ENCODE assay signal across 8 cellular contexts in genomic region chr19:3132971-3133792, GRCh38. TPM values are rescaled to one million over a fixed set of nuclear protein-coding genes. Genes with fewer than 3 reads are reported as not detected.
DNase-seq lines count a peak whose midpoint lies in the region; FAIRE-seq and TF ChIP-seq lines count a peak whose summit lies in the region.

No MANE protein-coding gene starts in this region.

- H3K9me3 Mint-ChIP-seq in HFFc6, result no peaks in the 10 kb centered on the region

- peak overlapping the region in 7 of 8 donors; percentile 10 to 82 (median 53) for H3K27ac ChIP-seq in spleen

- H3K27ac Mint-ChIP-seq in HFFc6, result peak overlapping the region; percentile 77

- DNase-seq in Daoy (ENCODE audit: low read depth) (peak; percentile 73), HFFc6 (peak; percentile 8), NCI-H69 (lab: John Stamatoyannopoulos, UW) (peak; percentile 98), fibroblast of pulmonary artery (ENCODE audit: low read depth) (peak; percentile 24), spleen (no peak), middle frontal gyrus (ENCODE audit: extremely low spot score, low spot score) (no peak), frontal cortex (ENCODE audit: low spot score in 2 of 2) (no peak)
- peak; percentile 66 for DNase-seq in activated CD8-positive, alpha-beta memory T cell treated with anti-CD3 and anti-CD28 coated beads, Interleukin-2, amount 50 U/mL, for 24 hours (ENCODE audit: extremely low read depth)

- intact Hi-C loops in spleen (cut with DNase I; ENCODE audit: low total_unique reads), result no loop called here

- FAIRE-seq in frontal cortex (lab: Jason Lieb, UNC), result no peak

- H3K4me1 Mint-ChIP-seq in HFFc6 (ENCODE audit: low read depth), result peaks cover 27% of the 10 kb centered on the region

- H3K4me3 ChIP-seq in fibroblast of pulmonary artery (replicated peaks; ENCODE audit: low read depth, low read length), result no peak overlapping the region
- H3K4me3 ChIP-seq in spleen, result peak overlapping the region in 1 of 8 donors; percentile 21

- H3K36me3 Mint-ChIP-seq in HFFc6 (ENCODE audit: low read depth), result no peaks in the 10 kb centered on the region

- H3K27me3 Mint-ChIP-seq in HFFc6 (ENCODE audit: insufficient read depth), result no peaks in the 10 kb centered on the region; the same call in 1 of the 2 replicates

- TF ChIP-seq POLR2A in spleen (IDR thresholded peaks at IDR 0.05), result no peak

- H3K4me3 Mint-ChIP-seq in HFFc6, result peak overlapping the region; percentile 43; the same call in 1 of the 2 replicates

- TF ChIP-seq CTCF in HFFc6 (IDR thresholded peaks at IDR 0.05) (no peak), fibroblast of pulmonary artery (IDR thresholded peaks at IDR 0.05; ENCODE audit: low read length, missing control alignments) (no peak), spleen (IDR thresholded peaks at IDR 0.05 in 8 of 11, conservative IDR thresholded peaks at IDR 0.05 in 3 of 11) (no peak)

- no peaks in the 10 kb centered on the region for H3K36me3 ChIP-seq in spleen

- H3K4me1 ChIP-seq in spleen, result peaks cover 6 to 67% (median 25%) of the 10 kb centered on the region in 6 donors

- no peaks in the 10 kb centered on the region for H3K9me3 ChIP-seq in spleen

- peaks cover 0 to 23% (median 0%) of the 10 kb centered on the region in 7 donors for H3K27me3 ChIP-seq in spleen (replicated peaks in 1 of 7)

- 19 to 36% (median 23%) methylated on average over 15 to 24 of the region's 24 CpGs for WGBS in spleen, 5 donors

RNA-seq across cellular contexts. Expression of gene GNA15, which starts 2.7 kb away (rescaled TPM):
- total RNA-seq in Daoy (2014; rRNA removed; shearing (Covaris generic)), result 0.65 TPM in 1 of 2 replicates, not detected in the other
- not detected for total RNA-seq in HFFc6 (2021; fragmentation: NEBNext Ultra II Directional; extraction: Animal tissue kit (Norgen Biotek cat#: 25700))
- total RNA-seq in spleen (10 to 100 TPM in 6 of 7 donors, 1 to 10 TPM in 1; 9.8 to 24.9 (median 12.7) TPM), frontal cortex (0.82 TPM)
- polyA plus RNA-seq in spleen, result 1 to 10 TPM; 3.8 to 7.6 (median 5.2) TPM

RNA-seq across cellular contexts. Expression of gene GNA11, which starts 39.0 kb away (rescaled TPM):
- total RNA-seq in Daoy (2014; rRNA removed; shearing (Covaris generic)), result 35.6 and 46.2 TPM in 2 replicates
- total RNA-seq in HFFc6 (2021; fragmentation: NEBNext Ultra II Directional; extraction: Animal tissue kit (Norgen Biotek cat#: 25700)), result 10 to 100 TPM; 72.0 to 86.0 (median 77.6) TPM
- total RNA-seq in spleen, result 10 to 100 TPM; 22.6 to 41.5 (median 33.4) TPM
- polyA plus RNA-seq in spleen, result 10 to 100 TPM in 1 of 3 donors, 1 to 10 TPM in 2; 5.1 to 22.7 (median 6.1) TPM
- 48.1 TPM for total RNA-seq in frontal cortex

RNA-seq across cellular contexts. Expression of gene S1PR4, which starts 45.4 kb away (rescaled TPM):
- not detected in 2 replicates for total RNA-seq in Daoy (2014; rRNA removed; shearing (Covaris generic))
- total RNA-seq in HFFc6 (2021; fragmentation: NEBNext Ultra II Directional; extraction: Animal tissue kit (Norgen Biotek cat#: 25700)), result not detected
- total RNA-seq in spleen, result 100 to 1,000 TPM in 2 of 7 donors, 10 to 100 TPM in 5; 46.3 to 171 (median 64.4) TPM
- 10 to 100 TPM; 44.7 to 68.9 (median 59.6) TPM for polyA plus RNA-seq in spleen
- total RNA-seq in frontal cortex, result 0.41 TPM

RNA-seq across cellular contexts. Expression of gene NCLN, which starts 52.5 kb away (rescaled TPM):
- total RNA-seq in Daoy (2014; rRNA removed; shearing (Covaris generic)), result 80.2 and 85.1 TPM in 2 replicates
- total RNA-seq in HFFc6 (2021; fragmentation: NEBNext Ultra II Directional; extraction: Animal tissue kit (Norgen Biotek cat#: 25700)), result 100 to 1,000 TPM in 4 of 6 experiments, 10 to 100 TPM in 2; 98.1 to 130 (median 106) TPM
- 10 to 100 TPM; 37.8 to 59.2 (median 47.1) TPM for total RNA-seq in spleen
- polyA plus RNA-seq in spleen, result 10 to 100 TPM; 41.4 to 89.5 (median 79.6) TPM
- total RNA-seq in frontal cortex, result 13.9 TPM

Comparison
In these comparisons a context has a peak if more than half of its experiments do, and no peak if none do; other contexts are left out.
1. DNase-seq: peak in Daoy (single experiment), HFFc6 (single experiment), NCI-H69 (single experiment), activated CD8-positive, alpha-beta memory T cell treated with anti-CD3 and anti-CD28 coated beads, Interleukin-2, amount 50 U/mL, for 24 hours (single experiment) and fibroblast of pulmonary artery (single experiment); none in spleen (single experiment), middle frontal gyrus (single experiment) and frontal cortex (0 of 2).
2. RNA of gene S1PR4, which starts 45.4 kb away (total RNA-seq): 46.3 to 171 TPM in spleen; 0.41 TPM in frontal cortex (single experiment), not detected in Daoy and not detected in HFFc6; every median in the first group is over 10 times any median in the second.